9 cellular contexts compared by ENCODE assay signal in the genomic region with DNA sequence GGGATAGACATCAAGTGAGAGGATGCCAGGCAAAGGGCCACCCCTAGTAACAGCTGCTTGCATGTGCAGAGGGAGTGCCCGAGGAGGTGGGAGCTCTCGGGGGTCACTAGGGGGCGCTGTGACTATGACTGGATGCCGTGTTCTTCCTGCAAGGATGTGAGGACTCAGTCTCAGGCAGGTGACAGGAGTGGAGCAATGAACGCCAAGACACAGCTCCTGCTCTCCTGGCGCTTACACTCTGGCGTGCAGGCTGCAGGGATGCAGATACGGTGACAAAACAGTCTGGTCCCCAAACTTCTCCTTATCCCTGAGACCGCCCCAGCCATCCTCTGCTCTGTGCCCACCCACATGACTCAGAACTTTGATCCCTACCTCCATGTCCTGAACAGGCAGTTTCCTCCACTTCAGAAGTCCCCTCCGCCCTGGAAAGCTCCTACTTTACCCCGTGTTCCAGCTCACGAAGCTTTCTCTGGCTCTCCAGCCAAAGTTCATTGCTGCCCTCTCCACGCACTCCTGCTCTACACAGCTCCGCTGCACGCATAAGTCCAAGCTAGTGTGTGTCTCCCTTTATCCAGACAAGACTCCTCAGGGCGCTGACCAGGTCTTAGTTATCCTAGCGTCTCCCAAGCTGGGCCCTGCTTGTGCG. TPM values are rescaled to one million over a fixed set of nuclear protein-coding genes. Genes with fewer than 3 reads are reported as not detected.
DNase-seq lines count a peak whose midpoint lies in the region; ATAC-seq and TF ChIP-seq lines count a peak whose summit lies in the region.
"Had no signal": no experiment of that assay in that cellular context is flagged by ENCODE, and none has a peak within 500 bp of the region (broad histone marks: within the 10 kb centered on the region; RNA-seq: fewer than 3 reads in every experiment).

No MANE protein-coding gene starts in this region.

- H3K9me3 ChIP-seq in thyroid gland, result no peaks in the 10 kb centered on the region

- TF ChIP-seq EP300 in Ishikawa (IDR thresholded peaks at IDR 0.05; ENCODE audit: borderline replicate concordance), result no peak

- H3K27ac Mint-ChIP-seq in activated T-helper 17 cell treated with anti-CD3 and anti-CD28 coated beads, Interleukin-2, amount 50 U/mL, for 72 hours, result peak overlapping the region; percentile 70
- no peak overlapping the region for H3K27ac Mint-ChIP-seq in osteocyte (ENCODE audit: unreplicated experiment)

- no peak overlapping the region for H3K27ac ChIP-seq in thyroid gland

- WGBS in thyroid gland, 2 donors, result 27 to 33% methylated on average over 18 of the region's 18 CpGs

- H3K27me3 ChIP-seq in thyroid gland, result no peaks in the 10 kb centered on the region

- peaks cover 5 to 9% of the 10 kb centered on the region in 2 donors for H3K4me1 ChIP-seq in thyroid gland

- no peak overlapping the region for H3K4me3 ChIP-seq in foreskin fibroblast (ENCODE audit: low read depth in 1 of 2, low read length in 2 of 2)
- H3K4me3 ChIP-seq in thyroid gland (replicated peaks in 1 of 3), result no peak overlapping the region

- in situ Hi-C loops in GM13976 (cut with MboI; ENCODE audit: low sequenced_read_pairs, unreplicated experiment), result no loop called here

- ATAC-seq in activated T-helper 17 cell treated with anti-CD3 and anti-CD28 coated beads, Interleukin-2, amount 50 U/mL, for 72 hours (replicated peaks), result peak; percentile 90
- ATAC-seq in HG03097 (IDR thresholded peaks at IDR 0.05; ENCODE audit: low FRiP score, unreplicated experiment), result no peak

- peaks cover 10% of the 10 kb centered on the region for H3K4me1 Mint-ChIP-seq in activated T-helper 17 cell treated with anti-CD3 and anti-CD28 coated beads, Interleukin-2, amount 50 U/mL, for 72 hours
- H3K4me1 Mint-ChIP-seq in osteocyte (ENCODE audit: unreplicated experiment), result peaks cover 14% of the 10 kb centered on the region

- no peak for TF ChIP-seq POLR2A in thyroid gland (IDR thresholded peaks at IDR 0.05)

- no peaks in the 10 kb centered on the region for H3K9me3 Mint-ChIP-seq in activated T-helper 17 cell treated with anti-CD3 and anti-CD28 coated beads, Interleukin-2, amount 50 U/mL, for 72 hours
- H3K9me3 Mint-ChIP-seq in osteocyte (ENCODE audit: unreplicated experiment), result no peaks in the 10 kb centered on the region

- peak; percentile 87 for DNase-seq in GM13976 (ENCODE audit: low spot score)
- peak; percentile 64 for DNase-seq in SHP77 treated with DMSO at 0.1 percent for 48 hours (lab: John Stamatoyannopoulos, UW)
- peak; percentile 43 to 81 for DNase-seq in foreskin fibroblast
- peak; percentile 92 for DNase-seq in osteocyte (ENCODE audit: extremely low spot score, unreplicated experiment)
- peak; percentile 78 to 84 for DNase-seq in thyroid gland

- peaks cover 4% of the 10 kb centered on the region for H3K27me3 Mint-ChIP-seq in activated T-helper 17 cell treated with anti-CD3 and anti-CD28 coated beads, Interleukin-2, amount 50 U/mL, for 72 hours
- no peaks in the 10 kb centered on the region for H3K27me3 Mint-ChIP-seq in osteocyte (ENCODE audit: unreplicated experiment)

- TF ChIP-seq CTCF in GM13976 (IDR thresholded peaks at IDR 0.05; ENCODE audit: borderline replicate concordance, control extremely low read depth, extremely low read depth, insufficient read depth, missing control alignments) (peak; percentile 81), foreskin fibroblast (IDR thresholded peaks at IDR 0.05; ENCODE audit: low read depth, low read length) (peak; percentile 84), osteocyte (IDR thresholded peaks at IDR 0.05) (peak; percentile 82), thyroid gland (IDR thresholded peaks at IDR 0.05) (peak in 5 of 6 experiments; percentile 48 to 72 (median 52))

- H3K4me3 Mint-ChIP-seq in activated T-helper 17 cell treated with anti-CD3 and anti-CD28 coated beads, Interleukin-2, amount 50 U/mL, for 72 hours, result no peak overlapping the region
- no peak overlapping the region for H3K4me3 Mint-ChIP-seq in osteocyte (ENCODE audit: unreplicated experiment)

- intact Hi-C loops in thyroid gland (cut with DNase I), result loop anchor here (5.0 kb wide), 1 partner anchor 323 kb away; no protein-coding TSS in a partner anchor

- peak; percentile 72 for TF ChIP-seq RAD21 in Ishikawa (IDR thresholded peaks at IDR 0.05; ENCODE audit: low read depth)

- H3K36me3 Mint-ChIP-seq in activated T-helper 17 cell treated with anti-CD3 and anti-CD28 coated beads, Interleukin-2, amount 50 U/mL, for 72 hours (ENCODE audit: low read depth), result no peaks in the 10 kb centered on the region
- H3K36me3 Mint-ChIP-seq in osteocyte (ENCODE audit: unreplicated experiment), result no peaks in the 10 kb centered on the region

- H3K36me3 ChIP-seq in thyroid gland, result peaks cover 8 to 26% of the 10 kb centered on the region in 2 donors

TF ChIP-seq in Ishikawa, 13 proteins besides CTCF, POLR2A, EP300 and RAD21:
- TF ChIP-seq CEBPB (IDR thresholded peaks at IDR 0.05) (no peak), TAF1 (IDR thresholded peaks at IDR 0.05; ENCODE audit: low read depth) (no peak), EGR1 (IDR thresholded peaks at IDR 0.05) (no peak)

RNA-seq across cellular contexts. Expression of a gene that starts 14.7 kb away (rescaled TPM):
- under 1 TPM; 0.24 to 0.45 TPM for total RNA-seq in activated T-helper 17 cell treated with anti-CD3 and anti-CD28 coated beads, Interleukin-2, amount 50 U/mL, for 72 hours
- 0.34 and 0.46 TPM in 2 replicates for total RNA-seq in osteocyte
- under 1 TPM in 1 of 4 donors, not detected in 3; 0.29 TPM for total RNA-seq in thyroid gland
- total RNA-seq: mononuclear cell had no signal

RNA-seq across cellular contexts. Expression of a gene that starts 15.5 kb away (rescaled TPM):
- 10 to 100 TPM in 1 of 2 donors, 1 to 10 TPM in 1; 8.4 to 11.7 TPM for total RNA-seq in activated T-helper 17 cell treated with anti-CD3 and anti-CD28 coated beads, Interleukin-2, amount 50 U/mL, for 72 hours
- total RNA-seq in osteocyte (5.2 and 5.5 TPM in 2 replicates), thyroid gland (100 to 1,000 TPM in 2 of 4 donors, 10 to 100 TPM in 2; 84.3 to 143 (median 113) TPM)

RNA-seq across cellular contexts. Expression of a gene that starts 30.8 kb away (rescaled TPM):
- total RNA-seq in activated T-helper 17 cell treated with anti-CD3 and anti-CD28 coated beads, Interleukin-2, amount 50 U/mL, for 72 hours, result not detected
- not detected in 2 replicates for total RNA-seq in osteocyte
- total RNA-seq in thyroid gland, result not detected
- total RNA-seq: mononuclear cell had no signal

RNA-seq across cellular contexts. Expression of a gene that starts 34.9 kb away (rescaled TPM):
- 10 to 100 TPM in 1 of 2 donors, 1 to 10 TPM in 1; 5.6 to 12.0 TPM for total RNA-seq in activated T-helper 17 cell treated with anti-CD3 and anti-CD28 coated beads, Interleukin-2, amount 50 U/mL, for 72 hours
- total RNA-seq in osteocyte (36.7 and 40.5 TPM in 2 replicates), thyroid gland (10 to 100 TPM; 29.2 to 43.6 (median 37.2) TPM)

RNA-seq across cellular contexts. Expression of a gene that starts 52.1 kb away (rescaled TPM):
- total RNA-seq in activated T-helper 17 cell treated with anti-CD3 and anti-CD28 coated beads, Interleukin-2, amount 50 U/mL, for 72 hours, result 10 to 100 TPM; 30.3 to 34.3 TPM
- total RNA-seq in osteocyte, result 38.1 and 39.8 TPM in 2 replicates
- total RNA-seq in thyroid gland, result 10 to 100 TPM; 21.6 to 51.9 (median 45.8) TPM

Comparison
In these comparisons a context has a peak if more than half of its experiments do, and no peak if none do; other contexts are left out.
1. RNA of a gene that starts 15.5 kb away (total RNA-seq): 84.3 to 143 TPM in thyroid gland; 8.4 to 11.7 TPM in activated T-helper 17 cell treated with anti-CD3 and anti-CD28 coated beads, Interleukin-2, amount 50 U/mL, for 72 hours and 5.2 to 5.5 TPM in osteocyte; every median in the first group is over 4 times any median in the second.
2. Peak in every context shown above with its lines, with median percentiles within 50 percentile points of each other: DNase-seq and CTCF ChIP-seq.